33 cellular contexts compared by ENCODE assay signal in genomic region chr12:81400024-81400423, GRCh38.
"Had no signal": no experiment of that assay in that cellular context is flagged by ENCODE, and none has a peak within 500 bp of the region (broad histone marks: within the 10 kb centered on the region; RNA-seq: fewer than 3 reads in every experiment).

No MANE protein-coding gene starts in this region.

- H3K27ac ChIP-seq: adrenal gland, body of pancreas, brain microvascular endothelial cell, breast epithelium, WERI-Rb-1 had no signal

- H3K4me1 ChIP-seq: adrenal gland, body of pancreas, breast epithelium had no signal

- H3K36me3 ChIP-seq: adrenal gland, brain microvascular endothelial cell, breast epithelium, WERI-Rb-1 had no signal

- FAIRE-seq: astrocyte, TTC549 had no signal

- DNase-seq: activated CD4-positive, alpha-beta memory T cell treated with anti-CD3 and anti-CD28 coated beads, Interleukin-2, amount 10 ng/mL, durations not matched to agents 7 days and 5 days; activated CD4-positive, alpha-beta T cell treated with anti-CD3 and anti-CD28 coated beads for 1 hour; activated CD4-positive, alpha-beta T cell treated with anti-CD3 and anti-CD28 coated beads for 36 hours; activated CD4-positive, alpha-beta T cell treated with anti-CD3 and anti-CD28 coated beads for 48 hours; activated CD4-positive, alpha-beta T cell treated with anti-CD3 and anti-CD28 coated beads, Interleukin-2, amount 10 ng/mL, durations not matched to agents 7 days and 5 days; activated CD4-positive, alpha-beta T cell treated with anti-CD3 and anti-CD28 coated beads, Interleukin-2, amount 50 U/mL, for 48 hours; activated CD4-positive, CD25-positive, alpha-beta regulatory T cell; activated CD8-positive, alpha-beta memory T cell treated with anti-CD3 and anti-CD28 coated beads for 24 hours; activated CD8-positive, alpha-beta memory T cell treated with anti-CD3 and anti-CD28 coated beads, Interleukin-2, amount 10 ng/mL, durations not matched to agents 7 days and 5 days; activated CD8-positive, alpha-beta memory T cell treated with anti-CD3 and anti-CD28 coated beads, Interleukin-2, amount 50 U/mL, for 48 hours; activated CD8-positive, alpha-beta T cell treated with anti-CD3 and anti-CD28 coated beads, Interleukin-2, amount 10 ng/mL, durations not matched to agents 7 days and 5 days; activated effector memory CD4-positive, alpha-beta T cell treated with anti-CD3 and anti-CD28 coated beads, Interleukin-2, amount 50 U/mL, for 16 hours; activated gamma-delta T cell treated with Interleukin-2 at 50 U/mL for 16 hours; activated naive CD4-positive, alpha-beta T cell; activated naive CD4-positive, alpha-beta T cell treated with anti-CD3 and anti-CD28 coated beads for 36 hours; activated naive CD4-positive, alpha-beta T cell treated with anti-CD3 and anti-CD28 coated beads, Interleukin-2, amount 50 U/mL, for 16 hours; activated naive CD8-positive, alpha-beta T cell treated with anti-CD3 and anti-CD28 coated beads for 36 hours; activated T-cell treated with anti-CD3 and anti-CD28 coated beads, Interleukin-2, amount 50 U/mL, for 1 hour; activated T-cell treated with anti-CD3 and anti-CD28 coated beads, Interleukin-2, amount 50 U/mL, for 4 hours; activated T-cell treated with anti-CD3 and anti-CD28 coated beads, Interleukin-2, amount 50 U/mL, for 72 hours; adrenal gland; amniotic stem cell; aorta; body of pancreas; brain microvascular endothelial cell; central memory CD4-positive, alpha-beta T cell; T-helper 1 cell; T-helper 2 cell; T-helper 9 cell; WERI-Rb-1 had no signal

- H3K4me3 ChIP-seq: adrenal gland, body of pancreas, breast epithelium had no signal

- H3K9me3 ChIP-seq: adrenal gland, body of pancreas, breast epithelium had no signal

- H3K27me3 ChIP-seq: adrenal gland, body of pancreas, brain microvascular endothelial cell, breast epithelium had no signal
